In genomic region chr5:151125421-151125820, GRCh38 we compare ENCODE assay signal across 10 cellular contexts.
DNase-seq lines count a peak whose midpoint lies in the region; ATAC-seq and FAIRE-seq lines count a peak whose summit lies in the region.
"Had no signal": no experiment of that assay in that cellular context is flagged by ENCODE, and none has a peak within 500 bp of the region (broad histone marks: within the 10 kb centered on the region; RNA-seq: fewer than 3 reads in every experiment).

No MANE protein-coding gene starts in this region.

- H3K4me1 Mint-ChIP-seq in effector memory CD8-positive, alpha-beta T cell (ENCODE audit: low read depth in 2 of 2), result peaks cover 22 to 24% of the 10 kb centered on the region in 2 donors

- H3K27ac Mint-ChIP-seq in effector memory CD8-positive, alpha-beta T cell, result peak overlapping the region; percentile 65 to 87

- peak overlapping the region; percentile 71 to 95 (median 84) for H3K4me2 ChIP-seq in BLaER1 treated with 17β-estradiol and CSF1 and Interleukin-3, amounts not matched to agents 10 nM and 100 nM

- H3K36me3 ChIP-seq in BLaER1 treated with 17β-estradiol and CSF1 and Interleukin-3, amounts not matched to agents 10 nM and 100 nM, result peaks cover 58 to 98% (median 79%) of the 10 kb centered on the region in 11 experiments
- H3K36me3 ChIP-seq: pancreas had no signal

- ATAC-seq in GM18517 (IDR thresholded peaks at IDR 0.05; ENCODE audit: unreplicated experiment), result peak; percentile 24
- ATAC-seq in effector memory CD8-positive, alpha-beta T cell (replicated peaks), result peak; percentile 37
- ATAC-seq in GM18870 (IDR thresholded peaks at IDR 0.05; ENCODE audit: unreplicated experiment), result no peak

- peak overlapping the region in 2 of 10 experiments; percentile 2 to 7; a peak in 3 of 20 replicates for H3K4me3 ChIP-seq in BLaER1 treated with 17β-estradiol and CSF1 and Interleukin-3, amounts not matched to agents 10 nM and 100 nM
- H3K4me3 ChIP-seq: pancreas had no signal

- H3K27me3 ChIP-seq in BLaER1 treated with 17β-estradiol and CSF1 and Interleukin-3, amounts not matched to agents 10 nM and 100 nM, result no peaks in the 10 kb centered on the region
- H3K27me3 ChIP-seq: pancreas had no signal

- H3K9me3 Mint-ChIP-seq in effector memory CD8-positive, alpha-beta T cell, result no peaks in the 10 kb centered on the region
- H3K9me3 Mint-ChIP-seq: brain had no signal

- H3K4me3 Mint-ChIP-seq in effector memory CD8-positive, alpha-beta T cell, result no peak overlapping the region
- H3K4me3 Mint-ChIP-seq: brain had no signal

- no peak for FAIRE-seq in RCC 7860 (lab: Jason Lieb, UNC)
- FAIRE-seq: pancreas had no signal

- H3K36me3 Mint-ChIP-seq in effector memory CD8-positive, alpha-beta T cell (ENCODE audit: insufficient read depth), result peaks cover 91% of the 10 kb centered on the region

- H3K27ac ChIP-seq in BLaER1 treated with 17β-estradiol and CSF1 and Interleukin-3, amounts not matched to agents 10 nM and 100 nM, result peak overlapping the region in 10 of 11 experiments; percentile 13 to 65 (median 59); a peak in 19 of 22 replicates
- H3K27ac ChIP-seq: pancreas had no signal

- no peaks in the 10 kb centered on the region for H3K27me3 Mint-ChIP-seq in effector memory CD8-positive, alpha-beta T cell

- peaks cover 0 to 86% (median 11%) of the 10 kb centered on the region in 11 experiments; a peak in 9 of 22 replicates for H4K20me1 ChIP-seq in BLaER1 treated with 17β-estradiol and CSF1 and Interleukin-3, amounts not matched to agents 10 nM and 100 nM

- no peaks in the 10 kb centered on the region for H3K9me3 ChIP-seq in BLaER1 treated with 17β-estradiol and CSF1 and Interleukin-3, amounts not matched to agents 10 nM and 100 nM (replicated peaks in 1 of 11)
- H3K9me3 ChIP-seq: pancreas had no signal

- peak overlapping the region in 10 of 11 experiments; percentile 4 to 59 (median 32); a peak in 10 of 22 replicates for H3K9ac ChIP-seq in BLaER1 treated with 17β-estradiol and CSF1 and Interleukin-3, amounts not matched to agents 10 nM and 100 nM

- peaks cover 38 to 73% (median 42%) of the 10 kb centered on the region in 10 experiments for H3K4me1 ChIP-seq in BLaER1 treated with 17β-estradiol and CSF1 and Interleukin-3, amounts not matched to agents 10 nM and 100 nM

- DNase-seq in OCI-M1 (lab: John Stamatoyannopoulos, UW), result peak; percentile 10
- no peak for DNase-seq in effector memory CD8-positive, alpha-beta T cell
- DNase-seq in RCC 7860 (ENCODE audit: low spot score), result no peak
- no peak for DNase-seq in NCI-H526 (lab: John Stamatoyannopoulos, UW)
- no peak for DNase-seq in NCI-H187 treated with DMSO at 0.1 percent for 48 hours (lab: John Stamatoyannopoulos, UW)
